Comparison of ENCODE assay signal across 1 cellular context in genomic region chr11:27865105-27865504, GRCh38.
TF ChIP-seq lines count a peak whose summit lies in the region.

No MANE protein-coding gene starts in this region.

TF ChIP-seq in GM12878, 131 proteins besides CTCF, POLR2A, EP300 and RAD21:
- no peak for TF ChIP-seq ATF7 (IDR thresholded peaks at IDR 0.05; ENCODE audit: low read depth)
- TF ChIP-seq IKZF2 (IDR thresholded peaks at IDR 0.05), result no peak
- TF ChIP-seq MXI1 (IDR thresholded peaks at IDR 0.05; ENCODE audit: low read depth, low read length), result no peak
- no peak for TF ChIP-seq ASH2L (IDR thresholded peaks at IDR 0.05; ENCODE audit: borderline replicate concordance, low read depth)
- no peak for TF ChIP-seq CBX3 (IDR thresholded peaks at IDR 0.05; ENCODE audit: borderline replicate concordance, low read depth)
- TF ChIP-seq RUNX3 (IDR thresholded peaks at IDR 0.05; ENCODE audit: low read length), result no peak
- TF ChIP-seq NR2C1 (IDR thresholded peaks at IDR 0.05), result no peak
